In genomic region chr13:103539265-103539664, GRCh38 we compare ENCODE assay signal across 13 cellular contexts.
DNase-seq lines count a peak whose midpoint lies in the region; ATAC-seq and TF ChIP-seq lines count a peak whose summit lies in the region.
"Had no signal": no experiment of that assay in that cellular context is flagged by ENCODE, and none has a peak within 500 bp of the region (broad histone marks: within the 10 kb centered on the region; RNA-seq: fewer than 3 reads in every experiment).

No MANE protein-coding gene starts in this region.

- H3K4me1 Mint-ChIP-seq in glutamatergic neuron (ENCODE audit: low read depth, unreplicated experiment) (peaks cover 12% of the 10 kb centered on the region), T-cell (no peaks in the 10 kb centered on the region)

- H3K9me3 Mint-ChIP-seq in glutamatergic neuron (ENCODE audit: unreplicated experiment): peaks cover 6% of the 10 kb centered on the region
- H3K9me3 Mint-ChIP-seq in T-cell: peaks cover 5 to 25% (median 11%) of the 10 kb centered on the region in 3 donors

- peak overlapping the region; percentile 79 for H3K27ac Mint-ChIP-seq in glutamatergic neuron (ENCODE audit: unreplicated experiment)
- H3K27ac Mint-ChIP-seq in T-cell: no peak overlapping the region

- POLR2A ChIA-PET in T-cell (lab: Charles Lee): no interaction called here

- no peaks in the 10 kb centered on the region for H3K27me3 Mint-ChIP-seq in glutamatergic neuron (ENCODE audit: unreplicated experiment)
- H3K27me3 Mint-ChIP-seq in T-cell: no peaks in the 10 kb centered on the region

- H3K4me3 Mint-ChIP-seq in glutamatergic neuron (ENCODE audit: unreplicated experiment): peak overlapping the region; percentile 57
- H3K4me3 Mint-ChIP-seq in T-cell: no peak overlapping the region

- CTCF ChIA-PET in T-cell (lab: Charles Lee): no interaction called here

- no peak for TF ChIP-seq CTCF in glutamatergic neuron (IDR thresholded peaks at IDR 0.05; ENCODE audit: partially characterized antibody, unreplicated experiment)

- H3K36me3 Mint-ChIP-seq in glutamatergic neuron (ENCODE audit: unreplicated experiment) (peaks cover 12% of the 10 kb centered on the region), T-cell (no peaks in the 10 kb centered on the region)

- ATAC-seq in HG03520 (IDR thresholded peaks at IDR 0.05; ENCODE audit: unreplicated experiment) (no peak), T-cell (replicated peaks in 1 of 4) (no peak), GM21528 (IDR thresholded peaks at IDR 0.05; ENCODE audit: low FRiP score, unreplicated experiment) (no peak)
- ATAC-seq: HCT116, Panc1 had no signal

- DNase-seq in Ammon's horn (ENCODE audit: low spot score) (peak; percentile 21), HT-29 (ENCODE audit: low spot score) (peak; percentile 19), NCI-H524 treated with DMSO at 0.1 percent for 48 hours (lab: John Stamatoyannopoulos, UW) (peak; percentile 6), glutamatergic neuron (peak; percentile 67), GOT3 (lab: John Stamatoyannopoulos, UW) (no peak), T-cell (no peak)
- DNase-seq: ACHN, GDM1, Kasumi-1 had no signal

Comparison
In these comparisons a context has a peak if more than half of its experiments do, and no peak if none do; other contexts are left out.
1. DNase-seq: peak in Ammon's horn (single experiment), HT-29 (single experiment), NCI-H524 treated with DMSO at 0.1 percent for 48 hours (single experiment) and glutamatergic neuron (single experiment); none in GOT3 (single experiment) and T-cell (0 of 34).